10 cellular contexts compared by ENCODE assay signal in genomic region chr11:75673977-75674582, GRCh38. TPM values are rescaled to one million over a fixed set of nuclear protein-coding genes. Genes with fewer than 3 reads are reported as not detected.
DNase-seq lines count a peak whose midpoint lies in the region; ATAC-seq lines count a peak whose summit lies in the region.
"Had no signal": no experiment of that assay in that cellular context is flagged by ENCODE, and none has a peak within 500 bp of the region (broad histone marks: within the 10 kb centered on the region; RNA-seq: fewer than 3 reads in every experiment).

No MANE protein-coding gene starts in this region.

- intact Hi-C loops in activated T-helper 1 cell treated with anti-CD3 and anti-CD28 coated beads, Interleukin-12 subunit alpha, Interleukin-12 subunit beta, Interleukin-2, Interleukin-4 antibody, amounts not matched to agents 30 ng/mL and 10 ng/mL and 1 ng/mL, durations not matched to agents 14 hours and 24 hours and 36 hours (cut with micrococcal nuclease): loop anchor here (1.0 to 10.0 kb wide), 2 partner anchors 16 to 109 kb away; partner anchors contain the start of gene SERPINH1

- POLR2A ChIA-PET in CD8-positive, alpha-beta memory T cell (lab: Charles Lee): no interaction called here

- H3K9me3 ChIP-seq in MG63: peaks cover 7% of the 10 kb centered on the region
- H3K9me3 ChIP-seq in CD8-positive, alpha-beta memory T cell (ENCODE audit: low read length): no peaks in the 10 kb centered on the region

- H3K27me3 ChIP-seq in MG63: peaks cover 40% of the 10 kb centered on the region
- H3K27me3 ChIP-seq in CD8-positive, alpha-beta memory T cell (ENCODE audit: insufficient read depth, low read length, poor library complexity, severe bottlenecking): peaks cover 7% of the 10 kb centered on the region

- no peak overlapping the region for H3K27ac Mint-ChIP-seq in activated T-helper 1 cell treated with anti-CD3 and anti-CD28 coated beads, Interleukin-12 subunit alpha, Interleukin-12 subunit beta, Interleukin-2, Interleukin-4 antibody, amounts not matched to agents 30 ng/mL and 10 ng/mL and 1 ng/mL, durations not matched to agents 14 hours and 24 hours and 36 hours
- H3K27ac Mint-ChIP-seq in memory B cell: no peak overlapping the region
- no peak overlapping the region for H3K27ac Mint-ChIP-seq in CD8-positive, alpha-beta memory T cell

- no peaks in the 10 kb centered on the region for H3K36me3 ChIP-seq in MG63
- H3K36me3 ChIP-seq in CD8-positive, alpha-beta memory T cell (ENCODE audit: insufficient read depth, low read length): no peaks in the 10 kb centered on the region

- H3K4me3 ChIP-seq in MG63: no peak overlapping the region
- H3K4me3 ChIP-seq in CD8-positive, alpha-beta memory T cell (ENCODE audit: low read length): no peak overlapping the region

- ATAC-seq in memory B cell (ENCODE audit: low read depth) (peak; percentile 38), GM18909 (IDR thresholded peaks at IDR 0.05; ENCODE audit: poor library complexity, unreplicated experiment) (no peak)

- H3K27ac ChIP-seq in CD8-positive, alpha-beta memory T cell (ENCODE audit: low read depth, low read length): no peak overlapping the region
- H3K27ac ChIP-seq: 22Rv1 had no signal

- peak; percentile 34 for DNase-seq in DMS 273 (lab: John Stamatoyannopoulos, UW; ENCODE audit: unreplicated experiment)
- DNase-seq in DMS 273 treated with DMSO at 0.1 percent for 48 hours (lab: John Stamatoyannopoulos, UW): no peak
- peak; percentile 46 for DNase-seq in MG63
- DNase-seq in activated T-helper 1 cell treated with anti-CD3 and anti-CD28 coated beads, Interleukin-12 subunit alpha, Interleukin-12 subunit beta, Interleukin-2, Interleukin-4 antibody, amounts not matched to agents 30 ng/mL and 10 ng/mL and 1 ng/mL, durations not matched to agents 14 hours and 24 hours and 36 hours (ENCODE audit: low spot score): peak; percentile 47
- no peak for DNase-seq in memory B cell (ENCODE audit: low spot score in 2 of 2)
- no peak for DNase-seq in NCI-H526 (lab: John Stamatoyannopoulos, UW)
- no peak for DNase-seq in CD8-positive, alpha-beta memory T cell

- CTCF ChIA-PET in CD8-positive, alpha-beta memory T cell (lab: Charles Lee): no interaction called here

- H3K4me3 Mint-ChIP-seq in activated T-helper 1 cell treated with anti-CD3 and anti-CD28 coated beads, Interleukin-12 subunit alpha, Interleukin-12 subunit beta, Interleukin-2, Interleukin-4 antibody, amounts not matched to agents 30 ng/mL and 10 ng/mL and 1 ng/mL, durations not matched to agents 14 hours and 24 hours and 36 hours: no peak overlapping the region
- no peak overlapping the region for H3K4me3 Mint-ChIP-seq in memory B cell
- no peak overlapping the region for H3K4me3 Mint-ChIP-seq in CD8-positive, alpha-beta memory T cell

- no peaks in the 10 kb centered on the region for H3K4me1 ChIP-seq in CD8-positive, alpha-beta memory T cell (ENCODE audit: insufficient read depth, low read length)

- peaks cover 5% of the 10 kb centered on the region for H3K36me3 Mint-ChIP-seq in activated T-helper 1 cell treated with anti-CD3 and anti-CD28 coated beads, Interleukin-12 subunit alpha, Interleukin-12 subunit beta, Interleukin-2, Interleukin-4 antibody, amounts not matched to agents 30 ng/mL and 10 ng/mL and 1 ng/mL, durations not matched to agents 14 hours and 24 hours and 36 hours (ENCODE audit: low read depth)
- H3K36me3 Mint-ChIP-seq in memory B cell: no peaks in the 10 kb centered on the region
- no peaks in the 10 kb centered on the region for H3K36me3 Mint-ChIP-seq in CD8-positive, alpha-beta memory T cell

- peaks cover 14% of the 10 kb centered on the region for H3K9me3 Mint-ChIP-seq in activated T-helper 1 cell treated with anti-CD3 and anti-CD28 coated beads, Interleukin-12 subunit alpha, Interleukin-12 subunit beta, Interleukin-2, Interleukin-4 antibody, amounts not matched to agents 30 ng/mL and 10 ng/mL and 1 ng/mL, durations not matched to agents 14 hours and 24 hours and 36 hours
- no peaks in the 10 kb centered on the region for H3K9me3 Mint-ChIP-seq in memory B cell
- H3K9me3 Mint-ChIP-seq in CD8-positive, alpha-beta memory T cell: peaks cover 0 to 14% (median 2%) of the 10 kb centered on the region in 5 donors

- peaks cover 42% of the 10 kb centered on the region for H3K4me1 Mint-ChIP-seq in activated T-helper 1 cell treated with anti-CD3 and anti-CD28 coated beads, Interleukin-12 subunit alpha, Interleukin-12 subunit beta, Interleukin-2, Interleukin-4 antibody, amounts not matched to agents 30 ng/mL and 10 ng/mL and 1 ng/mL, durations not matched to agents 14 hours and 24 hours and 36 hours (ENCODE audit: low read depth)
- no peaks in the 10 kb centered on the region for H3K4me1 Mint-ChIP-seq in memory B cell
- peaks cover 0 to 3% (median 0%) of the 10 kb centered on the region in 3 donors for H3K4me1 Mint-ChIP-seq in CD8-positive, alpha-beta memory T cell

- peaks cover 33% of the 10 kb centered on the region for H3K27me3 Mint-ChIP-seq in activated T-helper 1 cell treated with anti-CD3 and anti-CD28 coated beads, Interleukin-12 subunit alpha, Interleukin-12 subunit beta, Interleukin-2, Interleukin-4 antibody, amounts not matched to agents 30 ng/mL and 10 ng/mL and 1 ng/mL, durations not matched to agents 14 hours and 24 hours and 36 hours (ENCODE audit: insufficient read depth)
- H3K27me3 Mint-ChIP-seq in memory B cell: peaks cover 3% of the 10 kb centered on the region
- H3K27me3 Mint-ChIP-seq in CD8-positive, alpha-beta memory T cell: peaks cover 42 to 69% of the 10 kb centered on the region in 2 donors

RNA-seq across cellular contexts. Expression of gene MAP6, which starts 5.2 kb away (rescaled TPM):
- not detected in 2 replicates for total RNA-seq in MG63 (2014; rRNA removed; shearing (Covaris generic); ENCODE audit: low replicate concordance)
- 0.49 and 0.54 TPM in 2 replicates for total RNA-seq in activated T-helper 1 cell treated with anti-CD3 and anti-CD28 coated beads, Interleukin-12 subunit alpha, Interleukin-12 subunit beta, Interleukin-2, Interleukin-4 antibody, amounts not matched to agents 30 ng/mL and 10 ng/mL and 1 ng/mL, durations not matched to agents 14 hours and 24 hours and 36 hours
- under 1 TPM; 0.07 to 0.16 TPM for total RNA-seq in CD8-positive, alpha-beta memory T cell
- polyA plus RNA-seq in CD8-positive, alpha-beta memory T cell: not detected

RNA-seq across cellular contexts. Expression of gene MOGAT2, which starts 43.6 kb away (rescaled TPM):
- not detected in 2 replicates for total RNA-seq in MG63 (2014; rRNA removed; shearing (Covaris generic); ENCODE audit: low replicate concordance)
- total RNA-seq in activated T-helper 1 cell treated with anti-CD3 and anti-CD28 coated beads, Interleukin-12 subunit alpha, Interleukin-12 subunit beta, Interleukin-2, Interleukin-4 antibody, amounts not matched to agents 30 ng/mL and 10 ng/mL and 1 ng/mL, durations not matched to agents 14 hours and 24 hours and 36 hours: not detected in 2 replicates
- total RNA-seq in CD8-positive, alpha-beta memory T cell: not detected
- not detected for polyA plus RNA-seq in CD8-positive, alpha-beta memory T cell
- total RNA-seq: activated CD8-positive, alpha-beta memory T cell treated with anti-CD3 and anti-CD28 coated beads for 36 hours had no signal

Comparison
In these comparisons a context has a peak if more than half of its experiments do, and no peak if none do; other contexts are left out.
1. DNase-seq: peak in DMS 273 (single experiment), MG63 (single experiment) and activated T-helper 1 cell treated with anti-CD3 and anti-CD28 coated beads, Interleukin-12 subunit alpha, Interleukin-12 subunit beta, Interleukin-2, Interleukin-4 antibody, amounts not matched to agents 30 ng/mL and 10 ng/mL and 1 ng/mL, durations not matched to agents 14 hours and 24 hours and 36 hours (single experiment); none in DMS 273 treated with DMSO at 0.1 percent for 48 hours (single experiment), memory B cell (0 of 2), NCI-H526 (0 of 2) and CD8-positive, alpha-beta memory T cell (0 of 5).